1 cellular context compared by ENCODE assay signal in genomic region chr17:64155751-64156544, GRCh38.
TF ChIP-seq lines count a peak whose summit lies in the region.

No MANE protein-coding gene starts in this region.

TF ChIP-seq in HepG2, 621 proteins besides CTCF, POLR2A, EP300 and RAD21 (continued from another document and continues in another):
- TF ChIP-seq ZNF576 (CRISPR knock-in tag; IDR thresholded peaks at IDR 0.05): no peak
- no peak for TF ChIP-seq SYNCRIP (IDR thresholded peaks at IDR 0.05; ENCODE audit: insufficient read depth, low read depth, low read length)
- no peak for TF ChIP-seq TEAD2 (CRISPR knock-in tag; IDR thresholded peaks at IDR 0.05)
- no peak for TF ChIP-seq SP1 (IDR thresholded peaks at IDR 0.05)
- TF ChIP-seq SP1 (CRISPR knock-in tag; IDR thresholded peaks at IDR 0.05): no peak; the same call in 1 of the 2 replicates
- TF ChIP-seq RXRB (CRISPR knock-in tag; IDR thresholded peaks at IDR 0.05; ENCODE audit: borderline replicate concordance): peak; percentile 71
- 0 out of 2 replicates have a peak, but pooled peaks have one; percentile 45 for TF ChIP-seq ZNF766 (CRISPR knock-in tag; IDR thresholded peaks at IDR 0.05; ENCODE audit: borderline replicate concordance)
- no peak; the same call in 1 of the 2 replicates for TF ChIP-seq STAG1 (CRISPR knock-in tag; IDR thresholded peaks at IDR 0.05)
- no peak for TF ChIP-seq ZNF512 (CRISPR knock-in tag; IDR thresholded peaks at IDR 0.05)
- TF ChIP-seq HIVEP1 (CRISPR knock-in tag; IDR thresholded peaks at IDR 0.05): peak; percentile 66
- TF ChIP-seq ZNF839 (CRISPR knock-in tag; IDR thresholded peaks at IDR 0.05; ENCODE audit: borderline replicate concordance): 0 out of 2 replicates have a peak, but pooled peaks have one; percentile 53
- 0 out of 2 replicates have a peak, but pooled peaks have one; percentile 12 for TF ChIP-seq ZNF431 (CRISPR knock-in tag; IDR thresholded peaks at IDR 0.05; ENCODE audit: borderline replicate concordance, low read depth)
- no peak for TF ChIP-seq ARNT2 (CRISPR knock-in tag; IDR thresholded peaks at IDR 0.05; ENCODE audit: low read depth)
- peak; percentile 92 for TF ChIP-seq UBTF (CRISPR knock-in tag; IDR thresholded peaks at IDR 0.05)
- peak; percentile 11; the same call in 1 of the 2 replicates for TF ChIP-seq GABPB1 (CRISPR knock-in tag; IDR thresholded peaks at IDR 0.05)
- TF ChIP-seq NCOR1 (IDR thresholded peaks at IDR 0.05; ENCODE audit: borderline replicate concordance, low read length): peak; percentile 54; the same call in 1 of the 2 replicates
- TF ChIP-seq, protein P1, sequence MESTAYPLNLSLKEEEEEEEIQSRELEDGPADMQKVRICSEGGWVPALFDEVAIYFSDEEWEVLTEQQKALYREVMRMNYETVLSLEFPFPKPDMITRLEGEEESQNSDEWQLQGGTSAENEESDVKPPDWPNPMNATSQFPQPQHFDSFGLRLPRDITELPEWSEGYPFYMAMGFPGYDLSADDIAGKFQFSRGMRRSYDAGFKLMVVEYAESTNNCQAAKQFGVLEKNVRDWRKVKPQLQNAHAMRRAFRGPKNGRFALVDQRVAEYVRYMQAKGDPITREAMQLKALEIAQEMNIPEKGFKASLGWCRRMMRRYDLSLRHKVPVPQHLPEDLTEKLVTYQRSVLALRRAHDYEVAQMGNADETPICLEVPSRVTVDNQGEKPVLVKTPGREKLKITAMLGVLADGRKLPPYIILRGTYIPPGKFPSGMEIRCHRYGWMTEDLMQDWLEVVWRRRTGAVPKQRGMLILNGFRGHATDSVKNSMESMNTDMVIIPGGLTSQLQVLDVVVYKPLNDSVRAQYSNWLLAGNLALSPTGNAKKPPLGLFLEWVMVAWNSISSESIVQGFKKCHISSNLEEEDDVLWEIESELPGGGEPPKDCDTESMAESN (CRISPR knock-in tag; conservative IDR thresholded peaks at IDR 0.05): no peak; the same call in 1 of the 2 replicates
- no peak; the same call in 1 of the 2 replicates for TF ChIP-seq FOXP1 (IDR thresholded peaks at IDR 0.05)
- no peak for TF ChIP-seq FOXP1 (CRISPR knock-in tag; IDR thresholded peaks at IDR 0.05)
- 0 out of 2 replicates have a peak, but pooled peaks have one; percentile 23 for TF ChIP-seq EHMT2 (IDR thresholded peaks at IDR 0.05; ENCODE audit: borderline replicate concordance, low read depth, low read length)
- peak; percentile 70; the same call in 1 of the 2 replicates for TF ChIP-seq ZBTB34 (CRISPR knock-in tag; IDR thresholded peaks at IDR 0.05)
- no peak for TF ChIP-seq ZNF256 (CRISPR knock-in tag; conservative IDR thresholded peaks at IDR 0.05)
- TF ChIP-seq SPEN (CRISPR knock-in tag; IDR thresholded peaks at IDR 0.05; ENCODE audit: low read depth): peak; percentile 71
- TF ChIP-seq AKAP8 (CRISPR knock-in tag; IDR thresholded peaks at IDR 0.05): peak; percentile 87; the same call in 1 of the 2 replicates
- no peak for TF ChIP-seq CCDC6 (CRISPR knock-in tag; IDR thresholded peaks at IDR 0.05)
- TF ChIP-seq RELA (CRISPR knock-in tag; IDR thresholded peaks at IDR 0.05): 0 out of 2 replicates have a peak, but pooled peaks have one; percentile 62
- no peak; the same call in 1 of the 2 replicates for TF ChIP-seq CHD4 (IDR thresholded peaks at IDR 0.05; ENCODE audit: borderline replicate concordance, low read length)
- no peak; the same call in none of the 2 replicates for TF ChIP-seq RCOR2 (CRISPR knock-in tag; IDR thresholded peaks at IDR 0.05)
- no peak for TF ChIP-seq NFYB (CRISPR knock-in tag; IDR thresholded peaks at IDR 0.05)
- TF ChIP-seq ELK4 (CRISPR knock-in tag; IDR thresholded peaks at IDR 0.05; ENCODE audit: borderline replicate concordance): no peak
- TF ChIP-seq KAT8 (CRISPR knock-in tag; IDR thresholded peaks at IDR 0.05): peak; percentile 76; the same call in 1 of the 2 replicates
- no peak for TF ChIP-seq NPAS2 (CRISPR knock-in tag; IDR thresholded peaks at IDR 0.05; ENCODE audit: borderline replicate concordance)
- no peak for TF ChIP-seq AFF4 (CRISPR knock-in tag; IDR thresholded peaks at IDR 0.05)
- TF ChIP-seq IRF2 (CRISPR knock-in tag; IDR thresholded peaks at IDR 0.05): peak; percentile 61; the same call in 1 of the 2 replicates
- no peak for TF ChIP-seq XBP1 (CRISPR knock-in tag; IDR thresholded peaks at IDR 0.05)
- TF ChIP-seq, protein P2, sequence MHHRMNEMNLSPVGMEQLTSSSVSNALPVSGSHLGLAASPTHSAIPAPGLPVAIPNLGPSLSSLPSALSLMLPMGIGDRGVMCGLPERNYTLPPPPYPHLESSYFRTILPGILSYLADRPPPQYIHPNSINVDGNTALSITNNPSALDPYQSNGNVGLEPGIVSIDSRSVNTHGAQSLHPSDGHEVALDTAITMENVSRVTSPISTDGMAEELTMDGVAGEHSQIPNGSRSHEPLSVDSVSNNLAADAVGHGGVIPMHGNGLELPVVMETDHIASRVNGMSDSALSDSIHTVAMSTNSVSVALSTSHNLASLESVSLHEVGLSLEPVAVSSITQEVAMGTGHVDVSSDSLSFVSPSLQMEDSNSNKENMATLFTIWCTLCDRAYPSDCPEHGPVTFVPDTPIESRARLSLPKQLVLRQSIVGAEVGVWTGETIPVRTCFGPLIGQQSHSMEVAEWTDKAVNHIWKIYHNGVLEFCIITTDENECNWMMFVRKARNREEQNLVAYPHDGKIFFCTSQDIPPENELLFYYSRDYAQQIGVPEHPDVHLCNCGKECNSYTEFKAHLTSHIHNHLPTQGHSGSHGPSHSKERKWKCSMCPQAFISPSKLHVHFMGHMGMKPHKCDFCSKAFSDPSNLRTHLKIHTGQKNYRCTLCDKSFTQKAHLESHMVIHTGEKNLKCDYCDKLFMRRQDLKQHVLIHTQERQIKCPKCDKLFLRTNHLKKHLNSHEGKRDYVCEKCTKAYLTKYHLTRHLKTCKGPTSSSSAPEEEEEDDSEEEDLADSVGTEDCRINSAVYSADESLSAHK (CRISPR knock-in tag; IDR thresholded peaks at IDR 0.05; ENCODE audit: borderline replicate concordance): no peak
- TF ChIP-seq ZNF224 (CRISPR knock-in tag; IDR thresholded peaks at IDR 0.05): no peak
- TF ChIP-seq ZFP36 (IDR thresholded peaks at IDR 0.05; ENCODE audit: borderline replicate concordance, low read depth, low read length, partially characterized antibody): no peak
- TF ChIP-seq ZNF567 (CRISPR knock-in tag; IDR thresholded peaks at IDR 0.05; ENCODE audit: borderline replicate concordance): 0 out of 2 replicates have a peak, but pooled peaks have one; percentile 85
- peak; percentile 76; the same call in 1 of the 2 replicates for TF ChIP-seq MIXL1 (CRISPR knock-in tag; IDR thresholded peaks at IDR 0.05)
- TF ChIP-seq ZNF10 (CRISPR knock-in tag; IDR thresholded peaks at IDR 0.05; ENCODE audit: borderline replicate concordance, low read depth): no peak
- TF ChIP-seq ZNF331 (CRISPR knock-in tag; IDR thresholded peaks at IDR 0.05): no peak; the same call in 1 of the 2 replicates
- TF ChIP-seq ZBTB4 (CRISPR knock-in tag; IDR thresholded peaks at IDR 0.05; ENCODE audit: borderline replicate concordance): no peak; the same call in 1 of the 2 replicates
- TF ChIP-seq ZNF44 (CRISPR knock-in tag; IDR thresholded peaks at IDR 0.05): peak; percentile 19; the same call in 1 of the 2 replicates
- TF ChIP-seq SMC3 (IDR thresholded peaks at IDR 0.05; ENCODE audit: low read length): peak; percentile 50
- TF ChIP-seq ZNF629 (CRISPR knock-in tag; conservative IDR thresholded peaks at IDR 0.05): no peak
